ENCODE assay signal across 9 cellular contexts in the genomic region with DNA sequence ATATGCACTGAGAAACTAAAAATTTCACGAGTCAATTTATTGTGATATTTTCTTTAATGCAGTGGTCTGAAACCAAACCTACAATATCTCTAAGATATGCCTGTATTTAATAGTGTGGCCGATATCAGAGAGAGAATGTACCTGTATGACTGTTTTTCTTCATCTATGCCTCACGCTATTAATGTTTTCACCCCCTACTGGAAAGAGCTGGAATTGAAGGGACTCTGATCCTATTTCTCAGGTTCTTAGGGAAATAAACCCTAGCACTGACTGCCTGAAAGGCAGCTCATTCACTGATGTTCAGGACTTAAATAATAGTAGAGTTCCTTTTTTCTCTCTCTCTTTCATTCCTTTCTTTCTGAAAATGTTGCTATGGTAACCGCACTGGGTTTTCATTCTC.
DNase-seq lines count a peak whose midpoint lies in the region; ATAC-seq, FAIRE-seq and TF ChIP-seq lines count a peak whose summit lies in the region.
"Had no signal": no experiment of that assay in that cellular context is flagged by ENCODE, and none has a peak within 500 bp of the region (broad histone marks: within the 10 kb centered on the region; RNA-seq: fewer than 3 reads in every experiment).

No MANE protein-coding gene starts in this region.

- no peak overlapping the region for H3K27ac ChIP-seq in substantia nigra (ENCODE audit: low read depth, low read length, poor library complexity, severe bottlenecking)

- no peak for DNase-seq in AG09319 (ENCODE audit: extremely low read depth, low read depth)
- DNase-seq in epithelial cell of proximal tubule (ENCODE audit: low read depth), result no peak
- DNase-seq in frontal cortex (ENCODE audit: low spot score in 2 of 2), result no peak
- no peak for DNase-seq in substantia nigra (lab: John Stamatoyannopoulos, UW)
- no peak for DNase-seq in superior temporal gyrus (ENCODE audit: extremely low spot score)
- no peak for DNase-seq in NCI-H2081 (lab: John Stamatoyannopoulos, UW)
- DNase-seq: KG1 had no signal

- no peak for FAIRE-seq in frontal cortex (lab: Jason Lieb, UNC)

- ATAC-seq in GM19468 (IDR thresholded peaks at IDR 0.05; ENCODE audit: extremely low read depth, unreplicated experiment), result peak; percentile 32

- peak; percentile 15 for TF ChIP-seq CTCF in AG09319 (IDR thresholded peaks at IDR 0.05; ENCODE audit: low read depth, low read length)
- TF ChIP-seq CTCF in LNCAP (IDR thresholded peaks at IDR 0.05), result peak; percentile 63
- TF ChIP-seq CTCF in epithelial cell of proximal tubule (conservative IDR thresholded peaks at IDR 0.05; ENCODE audit: low read depth, low read length), result peak; percentile 50

- no peak overlapping the region for H3K4me3 ChIP-seq in epithelial cell of proximal tubule (ENCODE audit: low read depth, low read length)
